Comparison of ENCODE assay signal across 30 cellular contexts in genomic region chr2:195057001-195057400, GRCh38.
"Had no signal": no experiment of that assay in that cellular context is flagged by ENCODE, and none has a peak within 500 bp of the region (broad histone marks: within the 10 kb centered on the region; RNA-seq: fewer than 3 reads in every experiment).

No MANE protein-coding gene starts in this region.

- H3K36me3 Mint-ChIP-seq: mesothelial cell of epicardium; naive thymus-derived CD4-positive, alpha-beta T cell; stimulated activated naive B cell treated with anti-CD40 and anti-IgM and Interleukin-4, amounts not matched to agents 10 μg/mL and 1 μg/mL and 100 μg/mL, for 72 hours had no signal

- H3K4me1 ChIP-seq: left ventricle myocardium inferior, pancreas, prostate gland, sigmoid colon, stomach, testis, thyroid gland, transverse colon, upper lobe of left lung, vagina had no signal

- H3K27me3 ChIP-seq: hepatocyte, pancreas, sigmoid colon, stomach, testis, thyroid gland, transverse colon, upper lobe of left lung, vagina had no signal

- H3K4me3 ChIP-seq: hepatocyte, left ventricle myocardium inferior, lung, pancreas, prostate gland, sigmoid colon, skin epidermis, stomach, testis, thyroid gland, transverse colon, upper lobe of left lung, vagina had no signal

- H3K27ac Mint-ChIP-seq: mesothelial cell of epicardium; naive thymus-derived CD4-positive, alpha-beta T cell; nephron; stimulated activated naive B cell treated with anti-CD40 and anti-IgM and Interleukin-4, amounts not matched to agents 10 μg/mL and 1 μg/mL and 100 μg/mL, for 72 hours had no signal

- H3K9me3 ChIP-seq: left ventricle myocardium inferior, pancreas, prostate gland, sigmoid colon, stomach, testis, thyroid gland, transverse colon, upper lobe of left lung, vagina had no signal

- ATAC-seq: left colon; naive thymus-derived CD4-positive, alpha-beta T cell; pancreas; right cardiac atrium; stimulated activated naive B cell treated with anti-CD40 and anti-IgM and Interleukin-4, amounts not matched to agents 10 μg/mL and 1 μg/mL and 100 μg/mL, for 72 hours; stimulated activated naive CD8-positive, alpha-beta T cell treated with anti-CD3 and anti-CD28 coated beads, Interleukin-15, Interleukin-2, amounts not matched to agents 100 U/mL and 50 U/mL, for 24 hours had no signal

- H3K9me3 Mint-ChIP-seq: mesothelial cell of epicardium; naive thymus-derived CD4-positive, alpha-beta T cell; nephron; neural crest cell; stimulated activated naive B cell treated with anti-CD40 and anti-IgM and Interleukin-4, amounts not matched to agents 10 μg/mL and 1 μg/mL and 100 μg/mL, for 72 hours had no signal

- H3K27me3 Mint-ChIP-seq: naive thymus-derived CD4-positive, alpha-beta T cell; stimulated activated naive B cell treated with anti-CD40 and anti-IgM and Interleukin-4, amounts not matched to agents 10 μg/mL and 1 μg/mL and 100 μg/mL, for 72 hours had no signal

- H3K27ac ChIP-seq: hepatocyte, left ventricle myocardium inferior, pancreas, prostate gland, sigmoid colon, skin epidermis, stomach, testis, thyroid gland, transverse colon, upper lobe of left lung, vagina had no signal

- H3K4me1 Mint-ChIP-seq: mesothelial cell of epicardium; naive thymus-derived CD4-positive, alpha-beta T cell; neural crest cell; stimulated activated naive B cell treated with anti-CD40 and anti-IgM and Interleukin-4, amounts not matched to agents 10 μg/mL and 1 μg/mL and 100 μg/mL, for 72 hours had no signal

- H3K4me3 Mint-ChIP-seq: mesothelial cell of epicardium; naive thymus-derived CD4-positive, alpha-beta T cell; nephron; neural crest cell; stimulated activated naive B cell treated with anti-CD40 and anti-IgM and Interleukin-4, amounts not matched to agents 10 μg/mL and 1 μg/mL and 100 μg/mL, for 72 hours had no signal

- H3K36me3 ChIP-seq: left ventricle myocardium inferior, pancreas, prostate gland, sigmoid colon, stomach, thyroid gland, transverse colon, upper lobe of left lung, vagina had no signal

- DNase-seq: kidney glomerular epithelial cell; left colon; left ventricle myocardium inferior; mesendoderm; naive thymus-derived CD4-positive, alpha-beta T cell; nucleus accumbens; pancreas; posterior cingulate gyrus; retina; right cardiac atrium; sigmoid colon; stimulated activated CD4-positive, alpha-beta T cell treated with anti-CD3 and anti-CD28 coated beads, Interleukin-12 subunit alpha, Interleukin-12 subunit beta, amount 100 ng/mL, for 4 hours; stimulated activated CD4-positive, alpha-beta T cell treated with anti-CD3 and anti-CD28 coated beads, Interleukin-15, amount 100 ng/mL, for 24 hours; stimulated activated CD4-positive, alpha-beta T cell treated with anti-CD3 and anti-CD28 coated beads, Interleukin-2, amount 100 ng/mL, for 24 hours; stimulated activated CD4-positive, alpha-beta T cell treated with anti-CD3 and anti-CD28 coated beads, Interleukin-4, amount 100 ng/mL, for 1 hour; stimulated activated naive B cell treated with anti-CD40 and anti-IgM and Interleukin-4, amounts not matched to agents 10 μg/mL and 1 μg/mL and 100 μg/mL, for 72 hours; stimulated activated naive CD8-positive, alpha-beta T cell treated with anti-CD3 and anti-CD28 coated beads, Interleukin-15, Interleukin-2, amounts not matched to agents 100 U/mL and 50 U/mL, for 24 hours; stomach; testis; thyroid gland; transverse colon; upper lobe of left lung had no signal
